In the genomic region with DNA sequence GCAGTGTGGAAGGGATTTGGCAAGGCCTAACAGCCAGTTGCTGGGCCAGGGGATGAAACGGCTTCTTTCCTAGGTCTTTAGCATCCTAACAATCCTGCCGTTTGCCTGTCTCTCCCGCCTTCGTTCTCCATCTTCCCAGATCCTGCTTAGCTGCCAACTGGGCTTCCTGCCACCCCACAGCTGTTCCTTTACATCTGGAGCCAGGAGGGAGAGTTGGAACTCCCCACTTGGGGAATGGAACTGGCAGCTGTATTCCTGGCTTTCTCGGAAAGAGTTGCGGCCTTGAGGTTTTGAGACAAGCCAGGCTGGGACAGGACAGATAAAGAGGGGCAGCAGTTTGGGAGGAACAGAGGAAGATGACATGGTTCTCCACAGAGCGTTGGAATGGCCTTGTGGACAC, we compare ENCODE assay signal across 14 cellular contexts. TPM values are rescaled to one million over a fixed set of nuclear protein-coding genes. Genes with fewer than 3 reads are reported as not detected.
DNase-seq lines count a peak whose midpoint lies in the region; ATAC-seq and TF ChIP-seq lines count a peak whose summit lies in the region.
"Had no signal": no experiment of that assay in that cellular context is flagged by ENCODE, and none has a peak within 500 bp of the region (broad histone marks: within the 10 kb centered on the region; RNA-seq: fewer than 3 reads in every experiment).

No MANE protein-coding gene starts in this region.

- H3K36me3 ChIP-seq in tibial artery = peaks cover 0 to 20% (median 7%) of the 10 kb centered on the region in 3 donors

- H3K27ac ChIP-seq in tibial artery = peak overlapping the region; percentile 74 to 83

- no peaks in the 10 kb centered on the region for H3K27me3 ChIP-seq in tibial artery

- peaks cover 0 to 42% (median 36%) of the 10 kb centered on the region in 4 donors for H3K4me1 ChIP-seq in tibial artery

- peak overlapping the region; percentile 84 to 96 (median 95) for H3K27ac Mint-ChIP-seq in nephron

- H3K4me3 ChIP-seq in tibial artery = peak overlapping the region in 1 of 2 donors; percentile 16

- no peaks in the 10 kb centered on the region for H3K9me3 Mint-ChIP-seq in nephron

- peaks cover 20% of the 10 kb centered on the region for H3K36me3 Mint-ChIP-seq in nephron (ENCODE audit: low read depth)

- POLR2A ChIA-PET in HEK293T (lab: Yijun Ruan, JAX) = no interaction called here

- H3K27me3 Mint-ChIP-seq in nephron (ENCODE audit: low read depth) = no peaks in the 10 kb centered on the region

- no peaks in the 10 kb centered on the region for H3K9me3 ChIP-seq in tibial artery

- intact Hi-C loops in Right ventricle myocardium inferior (cut with DNase I) (loop anchor here (5.0 kb wide), 2 partner anchors 58 to 98 kb away; a partner anchor contains a TSS), tibial artery (cut with DNase I; ENCODE audit: low total_unique reads) (loop anchor here (10.0 kb wide), 1 partner anchor 100 kb away; no protein-coding TSS in a partner anchor)

- peak; percentile 49 for ATAC-seq in Right ventricle myocardium inferior
- no peak for ATAC-seq in HG02852 (IDR thresholded peaks at IDR 0.05; ENCODE audit: unreplicated experiment)
- ATAC-seq in GM18502 (IDR thresholded peaks at IDR 0.05; ENCODE audit: poor library complexity, unreplicated experiment) = no peak

- peak overlapping the region in 2 of 3 experiments; percentile 48 to 49 for H3K4me3 Mint-ChIP-seq in nephron

- H3K4me1 Mint-ChIP-seq in nephron = peaks cover 50% of the 10 kb centered on the region

- peak in 49 of 58 donors; percentile 20 to 84 (median 51) for DNase-seq in anterior cingulate cortex (lab: John Stamatoyannopoulos, UW)
- peak; percentile 90 for DNase-seq in Right ventricle myocardium inferior (ENCODE audit: missing footprints)
- peak; percentile 92 to 93 for DNase-seq in tibial artery
- DNase-seq in NCI-H345 treated with DMSO at 0.1 percent for 48 hours (lab: John Stamatoyannopoulos, UW; ENCODE audit: unreplicated experiment) = no peak
- DNase-seq in HEK293T (ENCODE audit: extremely low spot score) = no peak
- DNase-seq: activated CD8-positive, alpha-beta memory T cell treated with anti-CD3 and anti-CD28 coated beads for 24 hours; DMS153; immature natural killer cell; NCI-H526 treated with DMSO at 0.1 percent for 48 hours; stimulated activated CD4-positive, alpha-beta T cell treated with anti-CD3 and anti-CD28 coated beads, Interleukin-15, amount 100 ng/mL, for 24 hours; SW 1271 had no signal

- TF ChIP-seq CTCF in nephron (IDR thresholded peaks at IDR 0.05; ENCODE audit: unreplicated experiment in 3 of 3) = no peak
- TF ChIP-seq CTCF in tibial artery (IDR thresholded peaks at IDR 0.05) = no peak

- CTCF ChIA-PET in HEK293T (lab: Yijun Ruan, JAX) = no interaction called here

TF ChIP-seq in HEK293T, 16 proteins besides CTCF, POLR2A, EP300 and RAD21:
- TF ChIP-seq FOXA1 (IDR thresholded peaks at IDR 0.05) = no peak
- TF ChIP-seq SP1 (IDR thresholded peaks at IDR 0.05) = no peak
- no peak for TF ChIP-seq ARNT (IDR thresholded peaks at IDR 0.05)
- TF ChIP-seq SUZ12 (IDR thresholded peaks at IDR 0.05) = no peak
- TF ChIP-seq CTBP1 (IDR thresholded peaks at IDR 0.05; ENCODE audit: borderline replicate concordance) = no peak
- no peak for TF ChIP-seq BHLHE40 (IDR thresholded peaks at IDR 0.05; ENCODE audit: borderline replicate concordance)
- TF ChIP-seq ELF4 (IDR thresholded peaks at IDR 0.05) = no peak
- TF ChIP-seq FOXM1 (IDR thresholded peaks at IDR 0.05; ENCODE audit: borderline replicate concordance) = no peak
- TF ChIP-seq LEF1 (IDR thresholded peaks at IDR 0.05; ENCODE audit: borderline replicate concordance) = no peak
- TF ChIP-seq, protein P1, sequence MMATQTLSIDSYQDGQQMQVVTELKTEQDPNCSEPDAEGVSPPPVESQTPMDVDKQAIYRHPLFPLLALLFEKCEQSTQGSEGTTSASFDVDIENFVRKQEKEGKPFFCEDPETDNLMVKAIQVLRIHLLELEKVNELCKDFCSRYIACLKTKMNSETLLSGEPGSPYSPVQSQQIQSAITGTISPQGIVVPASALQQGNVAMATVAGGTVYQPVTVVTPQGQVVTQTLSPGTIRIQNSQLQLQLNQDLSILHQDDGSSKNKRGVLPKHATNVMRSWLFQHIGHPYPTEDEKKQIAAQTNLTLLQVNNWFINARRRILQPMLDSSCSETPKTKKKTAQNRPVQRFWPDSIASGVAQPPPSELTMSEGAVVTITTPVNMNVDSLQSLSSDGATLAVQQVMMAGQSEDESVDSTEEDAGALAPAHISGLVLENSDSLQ (IDR thresholded peaks at IDR 0.05) = no peak
- TF ChIP-seq NFRKB (IDR thresholded peaks at IDR 0.05) = no peak
- TF ChIP-seq ZNF384 (IDR thresholded peaks at IDR 0.05) = no peak
- TF ChIP-seq HDGF (IDR thresholded peaks at IDR 0.05; ENCODE audit: borderline replicate concordance) = no peak

RNA-seq across cellular contexts. Expression of a gene that starts 59.6 kb away (rescaled TPM):
- total RNA-seq in Right ventricle myocardium inferior = 45.1 TPM

Comparison
In these comparisons a context has a peak if more than half of its experiments do, and no peak if none do; other contexts are left out.
1. DNase-seq: peak in anterior cingulate cortex (49 of 58), Right ventricle myocardium inferior (single experiment) and tibial artery (2 of 2); none in NCI-H345 treated with DMSO at 0.1 percent for 48 hours (single experiment) and HEK293T (single experiment).